In genomic region chr21:42694751-42695150, GRCh38 we compare ENCODE assay signal across 14 cellular contexts. TPM values are rescaled to one million over a fixed set of nuclear protein-coding genes. Genes with fewer than 3 reads are reported as not detected.
DNase-seq lines count a peak whose midpoint lies in the region; ATAC-seq and TF ChIP-seq lines count a peak whose summit lies in the region.
"Had no signal": no experiment of that assay in that cellular context is flagged by ENCODE, and none has a peak within 500 bp of the region (broad histone marks: within the 10 kb centered on the region; RNA-seq: fewer than 3 reads in every experiment).

No MANE protein-coding gene starts in this region.

- H3K9me3 ChIP-seq in muscle layer of duodenum (ENCODE audit: control insufficient read depth in 1 of 2, low read length in 2 of 2) (no peaks in the 10 kb centered on the region), upper lobe of right lung (no peaks in the 10 kb centered on the region)
- H3K9me3 ChIP-seq: BLaER1 had no signal

- peaks cover 7% of the 10 kb centered on the region for H3K4me1 Mint-ChIP-seq in brain

- H3K4me3 Mint-ChIP-seq in brain, result no peak overlapping the region

- ATAC-seq in upper lobe of right lung, result no peak
- no peak for ATAC-seq in HG03095 (IDR thresholded peaks at IDR 0.05; ENCODE audit: unreplicated experiment)
- ATAC-seq: HCT116 had no signal

- H3K36me3 ChIP-seq in muscle layer of duodenum (ENCODE audit: control insufficient read depth in 1 of 2, insufficient read depth in 2 of 2, low read length in 2 of 2), result peaks cover under 1 to 55% of the 10 kb centered on the region in 2 donors
- H3K36me3 ChIP-seq in upper lobe of right lung, result no peaks in the 10 kb centered on the region
- H3K36me3 ChIP-seq: BLaER1 had no signal

- peak overlapping the region in 3 of 5 experiments; percentile 7 to 89 (median 61) for H3K27ac Mint-ChIP-seq in brain

- H3K27me3 ChIP-seq in muscle layer of duodenum (ENCODE audit: low read depth, low read length) (no peaks in the 10 kb centered on the region), upper lobe of right lung (no peaks in the 10 kb centered on the region)
- H3K27me3 ChIP-seq: BLaER1 had no signal

- peaks cover 0 to 18% of the 10 kb centered on the region in 2 donors for H3K4me1 ChIP-seq in muscle layer of duodenum (ENCODE audit: control insufficient read depth in 1 of 2, insufficient read depth in 2 of 2, low read length in 2 of 2)
- no peaks in the 10 kb centered on the region for H3K4me1 ChIP-seq in upper lobe of right lung
- H3K4me1 ChIP-seq: BLaER1 had no signal

- DNase-seq in NCI-H446 (lab: John Stamatoyannopoulos, UW) (peak; percentile 92 to 97), NCI-H446 treated with DMSO at 0.1 percent for 48 hours (lab: John Stamatoyannopoulos, UW) (no peak), upper lobe of right lung (peak; percentile 27), mucosa of gallbladder (ENCODE audit: low spot score) (no peak), dermis blood vessel endothelial cell (no peak)
- DNase-seq: AML-193, DMS53, GF-D8 had no signal

- H3K27ac ChIP-seq in muscle layer of duodenum (ENCODE audit: low read length) (peak overlapping the region; percentile 8), upper lobe of right lung (no peak overlapping the region)
- H3K27ac ChIP-seq: 22Rv1, BLaER1 had no signal

- H3K9me3 Mint-ChIP-seq in brain, result no peaks in the 10 kb centered on the region

- intact Hi-C loops in upper lobe of right lung (cut with DNase I), result no loop called here

- no peak overlapping the region for H3K4me3 ChIP-seq in muscle layer of duodenum (ENCODE audit: low read depth in 1 of 2, low read length in 2 of 2)
- H3K4me3 ChIP-seq in upper lobe of right lung, result no peak overlapping the region
- H3K4me3 ChIP-seq: BLaER1 had no signal

- peaks cover 45% of the 10 kb centered on the region for H3K36me3 Mint-ChIP-seq in brain

- TF ChIP-seq CTCF in brain (conservative IDR thresholded peaks at IDR 0.05), result no peak
- no peak for TF ChIP-seq CTCF in upper lobe of right lung (IDR thresholded peaks at IDR 0.05)

- H3K27me3 Mint-ChIP-seq in brain, result no peaks in the 10 kb centered on the region

RNA-seq across cellular contexts. Expression of gene PDE9A, which starts 41.3 kb away (rescaled TPM):
- polyA plus RNA-seq in brain (ENCODE audit: insufficient read depth, low read depth, low replicate concordance), result 19.1 TPM
- 15.3 TPM for total RNA-seq in upper lobe of right lung
- 22.8 TPM for total RNA-seq in mucosa of gallbladder
- 1.9 and 3.5 TPM in 2 replicates for total RNA-seq in dermis blood vessel endothelial cell

Comparison
In these comparisons a context has a peak if more than half of its experiments do, and no peak if none do; other contexts are left out.
1. DNase-seq: peak in NCI-H446 (2 of 2) and upper lobe of right lung (single experiment); none in NCI-H446 treated with DMSO at 0.1 percent for 48 hours (single experiment), mucosa of gallbladder (single experiment) and dermis blood vessel endothelial cell (single experiment).